Comparison of ENCODE assay signal across 1 cellular context in genomic region chr6:21987501-21987957, GRCh38.
TF ChIP-seq lines count a peak whose summit lies in the region.

No MANE protein-coding gene starts in this region.

TF ChIP-seq in HCT116, 20 proteins besides CTCF, POLR2A, EP300 and RAD21 (continued from another document):
- TF ChIP-seq, protein P1, sequence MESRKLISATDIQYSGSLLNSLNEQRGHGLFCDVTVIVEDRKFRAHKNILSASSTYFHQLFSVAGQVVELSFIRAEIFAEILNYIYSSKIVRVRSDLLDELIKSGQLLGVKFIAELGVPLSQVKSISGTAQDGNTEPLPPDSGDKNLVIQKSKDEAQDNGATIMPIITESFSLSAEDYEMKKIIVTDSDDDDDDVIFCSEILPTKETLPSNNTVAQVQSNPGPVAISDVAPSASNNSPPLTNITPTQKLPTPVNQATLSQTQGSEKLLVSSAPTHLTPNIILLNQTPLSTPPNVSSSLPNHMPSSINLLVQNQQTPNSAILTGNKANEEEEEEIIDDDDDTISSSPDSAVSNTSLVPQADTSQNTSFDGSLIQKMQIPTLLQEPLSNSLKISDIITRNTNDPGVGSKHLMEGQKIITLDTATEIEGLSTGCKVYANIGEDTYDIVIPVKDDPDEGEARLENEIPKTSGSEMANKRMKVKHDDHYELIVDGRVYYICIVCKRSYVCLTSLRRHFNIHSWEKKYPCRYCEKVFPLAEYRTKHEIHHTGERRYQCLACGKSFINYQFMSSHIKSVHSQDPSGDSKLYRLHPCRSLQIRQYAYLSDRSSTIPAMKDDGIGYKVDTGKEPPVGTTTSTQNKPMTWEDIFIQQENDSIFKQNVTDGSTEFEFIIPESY (IDR thresholded peaks at IDR 0.05; ENCODE audit: extremely low read depth, insufficient replicate concordance, low read length), result no peak
- TF ChIP-seq FOSL1 (IDR thresholded peaks at IDR 0.05; ENCODE audit: low read depth), result no peak
- no peak for TF ChIP-seq SRF (IDR thresholded peaks at IDR 0.05; ENCODE audit: low read depth)
- TF ChIP-seq ELF1 (IDR thresholded peaks at IDR 0.05; ENCODE audit: borderline replicate concordance, low read depth), result peak; percentile 53
- TF ChIP-seq EGR1 (IDR thresholded peaks at IDR 0.05; ENCODE audit: low read depth), result no peak
- no peak for TF ChIP-seq EZH2 (IDR thresholded peaks at IDR 0.05)
- TF ChIP-seq SP1 (IDR thresholded peaks at IDR 0.05; ENCODE audit: low read depth), result peak; percentile 47; the same call in 1 of the 2 replicates
- no peak for TF ChIP-seq SIN3A (IDR thresholded peaks at IDR 0.05; ENCODE audit: low read depth)
